ENCODE assay signal across 8 cellular contexts in the genomic region with DNA sequence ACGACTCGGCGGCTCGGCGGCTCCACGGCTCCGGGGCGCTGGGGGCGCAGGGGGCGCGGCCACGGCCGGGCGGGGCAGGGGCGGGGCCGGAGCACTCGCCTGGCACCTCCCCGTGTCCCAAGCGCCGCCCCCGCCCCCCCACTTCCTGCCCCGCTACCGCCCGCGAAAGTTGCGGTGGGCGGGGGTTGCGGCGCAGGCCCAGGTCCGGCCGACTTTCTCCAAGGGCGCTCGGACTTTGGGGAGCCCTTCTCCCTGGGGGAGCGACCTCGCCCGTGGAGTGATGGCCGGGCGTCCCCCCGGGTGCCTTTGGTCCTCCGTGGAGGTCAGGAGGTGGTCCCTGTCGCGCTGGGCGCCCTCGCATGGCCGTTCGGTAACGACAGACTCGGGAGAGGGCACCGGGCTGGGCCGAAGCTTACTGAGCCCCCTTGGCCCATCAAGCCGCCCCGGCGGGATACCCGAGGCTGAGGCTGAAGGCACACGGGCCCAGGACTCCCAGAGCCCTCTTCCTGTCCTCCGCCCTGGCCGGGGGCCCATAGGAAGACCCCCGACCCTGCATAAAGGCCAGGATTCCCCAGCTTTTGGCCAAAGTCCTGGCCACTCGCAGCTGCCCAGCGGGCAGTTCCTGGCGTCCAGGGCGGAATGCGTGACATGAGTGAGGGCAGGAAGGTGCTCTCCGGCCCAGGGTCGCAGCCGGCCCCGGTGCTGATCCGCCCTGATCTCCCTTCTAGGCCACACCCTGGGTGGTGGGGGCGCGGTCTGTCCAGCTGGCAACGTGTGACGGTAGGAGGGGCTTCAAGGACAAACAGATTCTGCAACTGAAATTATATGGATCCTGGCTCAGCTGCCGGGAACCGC. TPM values are rescaled to one million over a fixed set of nuclear protein-coding genes. Genes with fewer than 3 reads are reported as not detected.
DNase-seq lines count a peak whose midpoint lies in the region; ATAC-seq and TF ChIP-seq lines count a peak whose summit lies in the region.

No MANE protein-coding gene starts in this region.

- H3K27me3 ChIP-seq in testis, result no peaks in the 10 kb centered on the region

- WGBS in testis, 2 donors, result 0 to 1% methylated on average over 4 to 57 of the region's 74 CpGs

- H3K4me3 ChIP-seq in fibroblast of villous mesenchyme (ENCODE audit: low read depth, low read length), result peak overlapping the region; percentile 73
- H3K4me3 ChIP-seq in testis, result peak overlapping the region; percentile 60 to 76

- H3K27ac ChIP-seq in RWPE1 (peak overlapping the region; percentile 99), testis (peak overlapping the region; percentile 46 to 86)

- TF ChIP-seq POLR2A in testis (IDR thresholded peaks at IDR 0.05), result no peak

- H3K4me1 ChIP-seq in testis, result peaks cover 9% of the 10 kb centered on the region

- no peaks in the 10 kb centered on the region for H3K9me3 ChIP-seq in testis

- CTCF ChIA-PET in RWPE1 (lab: Yijun Ruan, JAX), result interaction anchor here (0.5 to 3.7 kb wide), 29 partner anchors 34 to 1069 kb away, joined by 3 to 102 read pairs (median 4); no protein-coding TSS in a partner anchor

- DNase-seq in DMS 273 treated with DMSO at 0.1 percent for 48 hours (lab: John Stamatoyannopoulos, UW) (peak; percentile 39), Kasumi-1 (lab: John Stamatoyannopoulos, UW) (peak; percentile 3 to 30), RWPE1 (ENCODE audit: low spot score) (peak; percentile 93), fibroblast of villous mesenchyme (ENCODE audit: low read depth) (peak; percentile 92), non-pigmented ciliary epithelial cell (ENCODE audit: low read depth) (peak; percentile 63), testis (peak; percentile 78)
- DNase-seq in activated effector memory CD4-positive, alpha-beta T cell treated with Interleukin-2 at 50 U/mL for 16 hours, result peak; percentile 63

- intact Hi-C loops in testis (cut with DNase I; ENCODE audit: low total_unique reads), result loop anchor here (2.0 kb wide), 1 partner anchor 202 kb away; no protein-coding TSS in a partner anchor

- POLR2A ChIA-PET in RWPE1 (lab: Yijun Ruan, JAX; ENCODE audit: low non-redundant PET), result interaction anchor here (0.5 to 1.4 kb wide), 6 partner anchors 99 to 209 kb away, joined by 3 to 8 read pairs (median 3); no protein-coding TSS in a partner anchor

- TF ChIP-seq CTCF in RWPE1 (conservative IDR thresholded peaks at IDR 0.05; ENCODE audit: low read depth), result peak; percentile 71
- TF ChIP-seq CTCF in fibroblast of villous mesenchyme (IDR thresholded peaks at IDR 0.05; ENCODE audit: insufficient read depth, low read depth, low read length), result peak; percentile 32
- no peak for TF ChIP-seq CTCF in testis (IDR thresholded peaks at IDR 0.05)

- no peaks in the 10 kb centered on the region for H3K36me3 ChIP-seq in testis (ENCODE audit: low read depth, missing control alignments)

- ATAC-seq in GM21723 (IDR thresholded peaks at IDR 0.05; ENCODE audit: unreplicated experiment), result peak; percentile 50

RNA-seq across cellular contexts. Expression of a gene that starts 0.9 kb away (rescaled TPM):
- 9.7 and 13.4 TPM in 2 replicates for total RNA-seq in fibroblast of villous mesenchyme
- 10 to 100 TPM; 12.2 to 14.1 TPM for total RNA-seq in testis
- 11.0 TPM for polyA plus RNA-seq in testis (ENCODE audit: insufficient read depth, low read depth, low replicate concordance)

RNA-seq across cellular contexts. Expression of a gene that starts 32.3 kb away (rescaled TPM):
- total RNA-seq in fibroblast of villous mesenchyme, result 18.4 and 22.9 TPM in 2 replicates
- 10 to 100 TPM; 18.9 to 19.0 TPM for total RNA-seq in testis
- polyA plus RNA-seq in testis (ENCODE audit: insufficient read depth, low read depth, low replicate concordance), result 29.5 TPM

Comparison
In these comparisons a context has a peak if more than half of its experiments do, and no peak if none do; other contexts are left out.
1. Peak in every context shown above with its lines: DNase-seq, ATAC-seq, H3K4me3 ChIP-seq and H3K27ac ChIP-seq.
2. DNase-seq: peak in every context shown above with its lines; median percentile 93 in RWPE1; 92 in fibroblast of villous mesenchyme; 78 in testis; 63 in activated effector memory CD4-positive, alpha-beta T cell treated with Interleukin-2 at 50 U/mL for 16 hours; 63 in non-pigmented ciliary epithelial cell; 39 in DMS 273 treated with DMSO at 0.1 percent for 48 hours; 16 in Kasumi-1.
3. CTCF ChIP-seq: peak in RWPE1 (single experiment) and fibroblast of villous mesenchyme (single experiment); none in testis (0 of 3).